In genomic region chr3:188003188-188004171, GRCh38 we compare ENCODE assay signal across 1 cellular context.
TF ChIP-seq lines count a peak whose summit lies in the region.

No MANE protein-coding gene starts in this region.

TF ChIP-seq in HepG2, 621 proteins besides CTCF, POLR2A, EP300 and RAD21 (continued from another document and continues in another):
- TF ChIP-seq ZSCAN29 (CRISPR knock-in tag; conservative IDR thresholded peaks at IDR 0.05) (no peak; the same call in 1 of the 2 replicates), ZNF512 (CRISPR knock-in tag; IDR thresholded peaks at IDR 0.05) (no peak), GABPB1 (CRISPR knock-in tag; IDR thresholded peaks at IDR 0.05) (no peak; the same call in 1 of the 2 replicates), GATA4 (IDR thresholded peaks at IDR 0.05; ENCODE audit: borderline replicate concordance, low read depth) (0 out of 2 replicates have a peak, but pooled peaks have one; percentile 49), ZBTB37 (CRISPR knock-in tag; IDR thresholded peaks at IDR 0.05) (no peak), HMGA1 (CRISPR knock-in tag; conservative IDR thresholded peaks at IDR 0.05) (no peak), ZBTB33 (CRISPR knock-in tag; IDR thresholded peaks at IDR 0.05) (no peak; the same call in 1 of the 2 replicates), FOXK1 (CRISPR knock-in tag; IDR thresholded peaks at IDR 0.05; ENCODE audit: borderline replicate concordance, low read depth) (no peak), ZNF761 (CRISPR knock-in tag; conservative IDR thresholded peaks at IDR 0.05) (no peak), MLX (CRISPR knock-in tag; IDR thresholded peaks at IDR 0.05) (peak; percentile 45; the same call in 1 of the 2 replicates), MATR3 (CRISPR knock-in tag; IDR thresholded peaks at IDR 0.05) (no peak), IRX3 (CRISPR knock-in tag; IDR thresholded peaks at IDR 0.05; ENCODE audit: borderline replicate concordance, low read depth) (0 out of 2 replicates have a peak, but pooled peaks have one; percentile 21), HOXD1 (CRISPR knock-in tag; IDR thresholded peaks at IDR 0.05) (peak; percentile 82; the same call in 1 of the 2 replicates), FOXP1 (IDR thresholded peaks at IDR 0.05) (peak; percentile 50; the same call in 1 of the 2 replicates), FOXP1 (CRISPR knock-in tag; IDR thresholded peaks at IDR 0.05) (peak; percentile 81; the same call in 1 of the 2 replicates), FOXC1 (CRISPR knock-in tag; IDR thresholded peaks at IDR 0.05; ENCODE audit: borderline replicate concordance) (no peak), ATF4 (CRISPR knock-in tag; IDR thresholded peaks at IDR 0.05) (no peak), ZNF512B (CRISPR knock-in tag; IDR thresholded peaks at IDR 0.05; ENCODE audit: borderline replicate concordance) (no peak; the same call in 1 of the 2 replicates), ZNF580 (CRISPR knock-in tag; IDR thresholded peaks at IDR 0.05; ENCODE audit: borderline replicate concordance, low read depth) (no peak; the same call in 1 of the 2 replicates), MXD4 (CRISPR knock-in tag; IDR thresholded peaks at IDR 0.05) (0 out of 2 replicates have a peak, but pooled peaks have one; percentile 16), BRF2 (CRISPR knock-in tag; IDR thresholded peaks at IDR 0.05) (no peak), PHF8 (CRISPR knock-in tag; IDR thresholded peaks at IDR 0.05) (peak; percentile 13; the same call in 1 of the 2 replicates), YEATS4 (CRISPR knock-in tag; IDR thresholded peaks at IDR 0.05; ENCODE audit: borderline replicate concordance) (peak; percentile 26; the same call in 1 of the 2 replicates), BRD4 (CRISPR knock-in tag; IDR thresholded peaks at IDR 0.05) (peak; percentile 77; the same call in 1 of the 2 replicates), ZNF570 (CRISPR knock-in tag; IDR thresholded peaks at IDR 0.05; ENCODE audit: borderline replicate concordance) (no peak), MED8 (CRISPR knock-in tag; IDR thresholded peaks at IDR 0.05; ENCODE audit: insufficient replicate concordance) (no peak), PRMT3 (CRISPR knock-in tag; IDR thresholded peaks at IDR 0.05; ENCODE audit: borderline replicate concordance, low read depth) (no peak), DDIT3 (CRISPR knock-in tag; IDR thresholded peaks at IDR 0.05) (no peak), ZBTB10 (CRISPR knock-in tag; IDR thresholded peaks at IDR 0.05; ENCODE audit: borderline replicate concordance) (no peak), HNRNPL (IDR thresholded peaks at IDR 0.05; ENCODE audit: low read depth, low read length) (0 out of 2 replicates have a peak, but pooled peaks have one; percentile 21), ZNF589 (CRISPR knock-in tag; conservative IDR thresholded peaks at IDR 0.05) (no peak), PRDM10 (CRISPR knock-in tag; IDR thresholded peaks at IDR 0.05; ENCODE audit: low read depth) (peak; percentile 2; the same call in 1 of the 2 replicates), TIGD3 (CRISPR knock-in tag; IDR thresholded peaks at IDR 0.05; ENCODE audit: borderline replicate concordance) (no peak), ZMYM4 (CRISPR knock-in tag; IDR thresholded peaks at IDR 0.05) (no peak; the same call in 1 of the 2 replicates), ZBTB42 (CRISPR knock-in tag; IDR thresholded peaks at IDR 0.05) (no peak), SPEN (CRISPR knock-in tag; IDR thresholded peaks at IDR 0.05; ENCODE audit: low read depth) (0 out of 2 replicates have a peak, but pooled peaks have one; percentile 20)
